1 cellular context compared by ENCODE assay signal in genomic region chr19:16660763-16661479, GRCh38.
TF ChIP-seq lines count a peak whose summit lies in the region.

TMEM38A (plus strand) TSS chr19:16661139; CDS start chr19:16661218, 79 bp downstream.

TF ChIP-seq in GM12878, 131 proteins besides CTCF, POLR2A, EP300 and RAD21 (continued from another document and continues in another):
- TF ChIP-seq, protein P1, sequence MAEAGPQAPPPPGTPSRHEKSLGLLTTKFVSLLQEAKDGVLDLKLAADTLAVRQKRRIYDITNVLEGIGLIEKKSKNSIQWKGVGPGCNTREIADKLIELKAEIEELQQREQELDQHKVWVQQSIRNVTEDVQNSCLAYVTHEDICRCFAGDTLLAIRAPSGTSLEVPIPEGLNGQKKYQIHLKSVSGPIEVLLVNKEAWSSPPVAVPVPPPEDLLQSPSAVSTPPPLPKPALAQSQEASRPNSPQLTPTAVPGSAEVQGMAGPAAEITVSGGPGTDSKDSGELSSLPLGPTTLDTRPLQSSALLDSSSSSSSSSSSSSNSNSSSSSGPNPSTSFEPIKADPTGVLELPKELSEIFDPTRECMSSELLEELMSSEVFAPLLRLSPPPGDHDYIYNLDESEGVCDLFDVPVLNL (IDR thresholded peaks at IDR 0.05; ENCODE audit: low read depth, low read length): no peak
- TF ChIP-seq HDAC2 (IDR thresholded peaks at IDR 0.05): no peak
- TF ChIP-seq, protein P2, sequence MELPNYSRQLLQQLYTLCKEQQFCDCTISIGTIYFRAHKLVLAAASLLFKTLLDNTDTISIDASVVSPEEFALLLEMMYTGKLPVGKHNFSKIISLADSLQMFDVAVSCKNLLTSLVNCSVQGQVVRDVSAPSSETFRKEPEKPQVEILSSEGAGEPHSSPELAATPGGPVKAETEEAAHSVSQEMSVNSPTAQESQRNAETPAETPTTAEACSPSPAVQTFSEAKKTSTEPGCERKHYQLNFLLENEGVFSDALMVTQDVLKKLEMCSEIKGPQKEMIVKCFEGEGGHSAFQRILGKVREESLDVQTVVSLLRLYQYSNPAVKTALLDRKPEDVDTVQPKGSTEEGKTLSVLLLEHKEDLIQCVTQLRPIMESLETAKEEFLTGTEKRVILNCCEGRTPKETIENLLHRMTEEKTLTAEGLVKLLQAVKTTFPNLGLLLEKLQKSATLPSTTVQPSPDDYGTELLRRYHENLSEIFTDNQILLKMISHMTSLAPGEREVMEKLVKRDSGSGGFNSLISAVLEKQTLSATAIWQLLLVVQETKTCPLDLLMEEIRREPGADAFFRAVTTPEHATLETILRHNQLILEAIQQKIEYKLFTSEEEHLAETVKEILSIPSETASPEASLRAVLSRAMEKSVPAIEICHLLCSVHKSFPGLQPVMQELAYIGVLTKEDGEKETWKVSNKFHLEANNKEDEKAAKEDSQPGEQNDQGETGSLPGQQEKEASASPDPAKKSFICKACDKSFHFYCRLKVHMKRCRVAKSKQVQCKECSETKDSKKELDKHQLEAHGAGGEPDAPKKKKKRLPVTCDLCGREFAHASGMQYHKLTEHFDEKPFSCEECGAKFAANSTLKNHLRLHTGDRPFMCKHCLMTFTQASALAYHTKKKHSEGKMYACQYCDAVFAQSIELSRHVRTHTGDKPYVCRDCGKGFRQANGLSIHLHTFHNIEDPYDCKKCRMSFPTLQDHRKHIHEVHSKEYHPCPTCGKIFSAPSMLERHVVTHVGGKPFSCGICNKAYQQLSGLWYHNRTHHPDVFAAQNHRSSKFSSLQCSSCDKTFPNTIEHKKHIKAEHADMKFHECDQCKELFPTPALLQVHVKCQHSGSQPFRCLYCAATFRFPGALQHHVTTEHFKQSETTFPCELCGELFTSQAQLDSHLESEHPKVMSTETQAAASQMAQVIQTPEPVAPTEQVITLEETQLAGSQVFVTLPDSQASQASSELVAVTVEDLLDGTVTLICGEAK (IDR thresholded peaks at IDR 0.05; ENCODE audit: borderline replicate concordance): no peak
- TF ChIP-seq IKZF2 (IDR thresholded peaks at IDR 0.05): no peak
- no peak for TF ChIP-seq SIX5 (IDR thresholded peaks at IDR 0.05; ENCODE audit: low read depth, low read length, severe bottlenecking)
- no peak for TF ChIP-seq HDAC6 (IDR thresholded peaks at IDR 0.05; ENCODE audit: unreplicated experiment)
- no peak for TF ChIP-seq POLR2AphosphoS2 (IDR thresholded peaks at IDR 0.05; ENCODE audit: low read depth, low read length)
- 0 out of 2 replicates have a peak, but pooled peaks have one; percentile 33 for TF ChIP-seq BACH1 (IDR thresholded peaks at IDR 0.05; ENCODE audit: borderline replicate concordance)
- no peak for TF ChIP-seq MLLT1 (IDR thresholded peaks at IDR 0.05)
- TF ChIP-seq MEF2B (IDR thresholded peaks at IDR 0.05; ENCODE audit: partially characterized antibody, poor library complexity, severe bottlenecking): no peak
- no peak for TF ChIP-seq KDM1A (IDR thresholded peaks at IDR 0.05; ENCODE audit: borderline replicate concordance)
- no peak for TF ChIP-seq ZNF207 (IDR thresholded peaks at IDR 0.05; ENCODE audit: borderline replicate concordance)
- no peak for TF ChIP-seq CREB1 (IDR thresholded peaks at IDR 0.05; ENCODE audit: low read depth)
- TF ChIP-seq SMAD5 (IDR thresholded peaks at IDR 0.05; ENCODE audit: low read depth): no peak
- TF ChIP-seq IRF3 (IDR thresholded peaks at IDR 0.05): no peak
- no peak for TF ChIP-seq NFXL1 (IDR thresholded peaks at IDR 0.05; ENCODE audit: borderline replicate concordance)
- TF ChIP-seq, protein P3, sequence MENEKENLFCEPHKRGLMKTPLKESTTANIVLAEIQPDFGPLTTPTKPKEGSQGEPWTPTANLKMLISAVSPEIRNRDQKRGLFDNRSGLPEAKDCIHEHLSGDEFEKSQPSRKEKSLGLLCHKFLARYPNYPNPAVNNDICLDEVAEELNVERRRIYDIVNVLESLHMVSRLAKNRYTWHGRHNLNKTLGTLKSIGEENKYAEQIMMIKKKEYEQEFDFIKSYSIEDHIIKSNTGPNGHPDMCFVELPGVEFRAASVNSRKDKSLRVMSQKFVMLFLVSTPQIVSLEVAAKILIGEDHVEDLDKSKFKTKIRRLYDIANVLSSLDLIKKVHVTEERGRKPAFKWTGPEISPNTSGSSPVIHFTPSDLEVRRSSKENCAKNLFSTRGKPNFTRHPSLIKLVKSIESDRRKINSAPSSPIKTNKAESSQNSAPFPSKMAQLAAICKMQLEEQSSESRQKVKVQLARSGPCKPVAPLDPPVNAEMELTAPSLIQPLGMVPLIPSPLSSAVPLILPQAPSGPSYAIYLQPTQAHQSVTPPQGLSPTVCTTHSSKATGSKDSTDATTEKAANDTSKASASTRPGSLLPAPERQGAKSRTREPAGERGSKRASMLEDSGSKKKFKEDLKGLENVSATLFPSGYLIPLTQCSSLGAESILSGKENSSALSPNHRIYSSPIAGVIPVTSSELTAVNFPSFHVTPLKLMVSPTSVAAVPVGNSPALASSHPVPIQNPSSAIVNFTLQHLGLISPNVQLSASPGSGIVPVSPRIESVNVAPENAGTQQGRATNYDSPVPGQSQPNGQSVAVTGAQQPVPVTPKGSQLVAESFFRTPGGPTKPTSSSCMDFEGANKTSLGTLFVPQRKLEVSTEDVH (IDR thresholded peaks at IDR 0.05; ENCODE audit: low read depth, partially characterized antibody): no peak
- TF ChIP-seq RUNX3 (IDR thresholded peaks at IDR 0.05; ENCODE audit: low read length): no peak
- peak; percentile 53; the same call in 1 of the 2 replicates for TF ChIP-seq DPF2 (IDR thresholded peaks at IDR 0.05)
- TF ChIP-seq, protein P4, sequence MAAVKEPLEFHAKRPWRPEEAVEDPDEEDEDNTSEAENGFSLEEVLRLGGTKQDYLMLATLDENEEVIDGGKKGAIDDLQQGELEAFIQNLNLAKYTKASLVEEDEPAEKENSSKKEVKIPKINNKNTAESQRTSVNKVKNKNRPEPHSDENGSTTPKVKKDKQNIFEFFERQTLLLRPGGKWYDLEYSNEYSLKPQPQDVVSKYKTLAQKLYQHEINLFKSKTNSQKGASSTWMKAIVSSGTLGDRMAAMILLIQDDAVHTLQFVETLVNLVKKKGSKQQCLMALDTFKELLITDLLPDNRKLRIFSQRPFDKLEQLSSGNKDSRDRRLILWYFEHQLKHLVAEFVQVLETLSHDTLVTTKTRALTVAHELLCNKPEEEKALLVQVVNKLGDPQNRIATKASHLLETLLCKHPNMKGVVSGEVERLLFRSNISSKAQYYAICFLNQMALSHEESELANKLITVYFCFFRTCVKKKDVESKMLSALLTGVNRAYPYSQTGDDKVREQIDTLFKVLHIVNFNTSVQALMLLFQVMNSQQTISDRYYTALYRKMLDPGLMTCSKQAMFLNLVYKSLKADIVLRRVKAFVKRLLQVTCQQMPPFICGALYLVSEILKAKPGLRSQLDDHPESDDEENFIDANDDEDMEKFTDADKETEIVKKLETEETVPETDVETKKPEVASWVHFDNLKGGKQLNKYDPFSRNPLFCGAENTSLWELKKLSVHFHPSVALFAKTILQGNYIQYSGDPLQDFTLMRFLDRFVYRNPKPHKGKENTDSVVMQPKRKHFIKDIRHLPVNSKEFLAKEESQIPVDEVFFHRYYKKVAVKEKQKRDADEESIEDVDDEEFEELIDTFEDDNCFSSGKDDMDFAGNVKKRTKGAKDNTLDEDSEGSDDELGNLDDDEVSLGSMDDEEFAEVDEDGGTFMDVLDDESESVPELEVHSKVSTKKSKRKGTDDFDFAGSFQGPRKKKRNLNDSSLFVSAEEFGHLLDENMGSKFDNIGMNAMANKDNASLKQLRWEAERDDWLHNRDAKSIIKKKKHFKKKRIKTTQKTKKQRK (IDR thresholded peaks at IDR 0.05; ENCODE audit: low read depth, low read length): no peak
- no peak for TF ChIP-seq HSF1 (IDR thresholded peaks at IDR 0.05; ENCODE audit: low read depth, low read length)
- no peak for TF ChIP-seq PKNOX1 (IDR thresholded peaks at IDR 0.05)
- no peak for TF ChIP-seq PAX5 (IDR thresholded peaks at IDR 0.05; ENCODE audit: borderline replicate concordance, low read depth, low read length)
- no peak for TF ChIP-seq BMI1 (IDR thresholded peaks at IDR 0.05; ENCODE audit: borderline replicate concordance)
- peak; percentile 79; the same call in 1 of the 2 replicates for TF ChIP-seq TCF3 (IDR thresholded peaks at IDR 0.05; ENCODE audit: borderline replicate concordance, insufficient read depth, low read depth, low read length)
- no peak for TF ChIP-seq CREM (IDR thresholded peaks at IDR 0.05; ENCODE audit: low read depth)
- TF ChIP-seq TAF1 (IDR thresholded peaks at IDR 0.05; ENCODE audit: borderline replicate concordance, low read depth, low read length): 0 out of 2 replicates have a peak, but pooled peaks have one; percentile 9
- no peak for TF ChIP-seq ZBED1 (IDR thresholded peaks at IDR 0.05; ENCODE audit: borderline replicate concordance)
- no peak for TF ChIP-seq MTA3 (IDR thresholded peaks at IDR 0.05; ENCODE audit: borderline replicate concordance, low read length)
- TF ChIP-seq ZNF687 (IDR thresholded peaks at IDR 0.05): no peak
- no peak for TF ChIP-seq MEF2A (IDR thresholded peaks at IDR 0.05; ENCODE audit: insufficient read depth, low read depth, low read length)
- 0 out of 2 replicates have a peak, but pooled peaks have one; percentile 48 for TF ChIP-seq TCF12 (IDR thresholded peaks at IDR 0.05; ENCODE audit: low read depth, low read length)
- TF ChIP-seq, protein P5, sequence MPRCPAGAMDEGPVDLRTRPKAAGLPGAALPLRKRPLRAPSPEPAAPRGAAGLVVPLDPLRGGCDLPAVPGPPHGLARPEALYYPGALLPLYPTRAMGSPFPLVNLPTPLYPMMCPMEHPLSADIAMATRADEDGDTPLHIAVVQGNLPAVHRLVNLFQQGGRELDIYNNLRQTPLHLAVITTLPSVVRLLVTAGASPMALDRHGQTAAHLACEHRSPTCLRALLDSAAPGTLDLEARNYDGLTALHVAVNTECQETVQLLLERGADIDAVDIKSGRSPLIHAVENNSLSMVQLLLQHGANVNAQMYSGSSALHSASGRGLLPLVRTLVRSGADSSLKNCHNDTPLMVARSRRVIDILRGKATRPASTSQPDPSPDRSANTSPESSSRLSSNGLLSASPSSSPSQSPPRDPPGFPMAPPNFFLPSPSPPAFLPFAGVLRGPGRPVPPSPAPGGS (IDR thresholded peaks at IDR 0.05; ENCODE audit: borderline replicate concordance, insufficient read depth, low read depth, low read length, poor library complexity, severe bottlenecking): no peak
- no peak for TF ChIP-seq MXI1 (IDR thresholded peaks at IDR 0.05; ENCODE audit: low read depth, low read length)
- no peak; the same call in 1 of the 2 replicates for TF ChIP-seq POLR2AphosphoS5 (IDR thresholded peaks at IDR 0.05; ENCODE audit: low read length)
